8 cellular contexts compared by ENCODE assay signal in genomic region chr7:75762350-75762917, GRCh38. TPM values are rescaled to one million over a fixed set of nuclear protein-coding genes. Genes with fewer than 3 reads are reported as not detected.
A peak's percentile ranks its signal among the peaks of the same experiment; 100 is the strongest.
DNase-seq lines count a peak whose midpoint lies in the region; TF ChIP-seq lines count a peak whose summit lies in the region.

No MANE protein-coding gene starts in this region.

- H3K18ac ChIP-seq in H9 (ENCODE audit: insufficient read length, low read depth, low read length): no peak overlapping the region

- H3K4me3 ChIP-seq in astrocyte of the cerebellum (ENCODE audit: low read depth, low read length) (no peak overlapping the region), hepatocyte (no peak overlapping the region), spleen (no peak overlapping the region)

- H4K91ac ChIP-seq in H9 (ENCODE audit: insufficient read length, low read depth, low read length): no peak overlapping the region

- TF ChIP-seq CTCF in Calu3 (IDR thresholded peaks at IDR 0.05; ENCODE audit: unreplicated experiment): peak; percentile 26
- peak; percentile 83 for TF ChIP-seq CTCF in H9 (conservative IDR thresholded peaks at IDR 0.05)
- peak; percentile 75 for TF ChIP-seq CTCF in astrocyte of the cerebellum (IDR thresholded peaks at IDR 0.05; ENCODE audit: low read depth, low read length, missing control alignments)
- peak; percentile 83 for TF ChIP-seq CTCF in hepatocyte (IDR thresholded peaks at IDR 0.05; ENCODE audit: poor library complexity)
- peak; percentile 53 to 78 (median 72) for TF ChIP-seq CTCF in spleen (IDR thresholded peaks at IDR 0.05 in 8 of 11, conservative IDR thresholded peaks at IDR 0.05 in 3 of 11)

- H3K9me3 ChIP-seq in H9 (ENCODE audit: control insufficient read depth, low read depth, low read length) (no peaks in the 10 kb centered on the region), hepatocyte (ENCODE audit: low read depth) (no peaks in the 10 kb centered on the region), spleen (no peaks in the 10 kb centered on the region)

- H2BK120ac ChIP-seq in H9 (ENCODE audit: low read depth, low read length, poor library complexity, severe bottlenecking): no peak overlapping the region

- H3K4me1 ChIP-seq in H9 (ENCODE audit: insufficient read depth, low read length): no peaks in the 10 kb centered on the region
- H3K4me1 ChIP-seq in hepatocyte (ENCODE audit: insufficient read depth): no peaks in the 10 kb centered on the region
- H3K4me1 ChIP-seq in spleen: peaks cover 0 to 10% (median 5%) of the 10 kb centered on the region in 6 donors

- H3K23ac ChIP-seq in H9 (ENCODE audit: insufficient read length, low read depth, low read length): no peak overlapping the region

- no peaks in the 10 kb centered on the region for H4K20me1 ChIP-seq in H9 (ENCODE audit: control insufficient read depth, insufficient read depth, insufficient read length)
- H4K20me1 ChIP-seq in hepatocyte (ENCODE audit: insufficient read depth, poor library complexity, severe bottlenecking): no peaks in the 10 kb centered on the region

- in situ Hi-C loops in astrocyte of the cerebellum (cut with HindIII; ENCODE audit: low sequenced_read_pairs): no loop called here

- H3K23me2 ChIP-seq in H9 (ENCODE audit: insufficient read length, low read depth, low read length, poor library complexity, severe bottlenecking): no peaks in the 10 kb centered on the region

- no peak overlapping the region for H4K5ac ChIP-seq in H9 (ENCODE audit: insufficient read length, low read depth, low read length)

- H2AFZ ChIP-seq in H9 (ENCODE audit: low read length) (no peak overlapping the region), hepatocyte (no peak overlapping the region)

- no peak overlapping the region for H3K4me2 ChIP-seq in H9 (ENCODE audit: insufficient read depth, insufficient read length, low read length)
- H3K4me2 ChIP-seq in hepatocyte: no peak overlapping the region

- H3K27me3 ChIP-seq in H9 (ENCODE audit: insufficient read depth, low read length) (no peaks in the 10 kb centered on the region), hepatocyte (no peaks in the 10 kb centered on the region), spleen (replicated peaks in 1 of 7) (no peaks in the 10 kb centered on the region)

- H3K4me3 Mint-ChIP-seq in Calu3 (ENCODE audit: low read depth, unreplicated experiment): no peak overlapping the region
- H3K4me3 Mint-ChIP-seq in H9: no peak overlapping the region

- H4K8ac ChIP-seq in H9 (replicated peaks; ENCODE audit: insufficient read length, low read depth, low read length): no peak overlapping the region

- peak; percentile 2 for DNase-seq in Calu3
- no peak for DNase-seq in H9
- peak; percentile 60 for DNase-seq in NCI-H460 (ENCODE audit: extremely low read depth, low read depth)
- no peak for DNase-seq in astrocyte of the cerebellum (ENCODE audit: low read depth)
- DNase-seq in hepatocyte (ENCODE audit: low spot score): peak; percentile 76
- DNase-seq in spleen: no peak
- DNase-seq in activated CD4-positive, CD25-positive, alpha-beta regulatory T cell (lab: John Stamatoyannopoulos, UW): no peak
- no peak for DNase-seq in activated CD4-positive, alpha-beta T cell treated with anti-CD3 and anti-CD28 coated beads for 1 hour

- no peaks in the 10 kb centered on the region for H3K79me2 ChIP-seq in H9 (ENCODE audit: insufficient read depth, low read length)
- no peaks in the 10 kb centered on the region for H3K79me2 ChIP-seq in hepatocyte

- H2AK5ac ChIP-seq in H9 (ENCODE audit: insufficient read length, low read length): no peak overlapping the region

- BruUV-seq in Calu3 (replicated peaks; lab: Mats Ljungman, UMichigan): no TSS peak

- H2BK15ac ChIP-seq in H9 (ENCODE audit: low read depth, low read length): no peak overlapping the region

- H3K9me2 ChIP-seq in hepatocyte (replicated peaks; ENCODE audit: insufficient read depth): no peaks in the 10 kb centered on the region

- H3K27ac ChIP-seq in H9 (ENCODE audit: insufficient read length, low read depth, low read length): no peak overlapping the region
- no peak overlapping the region for H3K27ac ChIP-seq in hepatocyte
- H3K27ac ChIP-seq in spleen: no peak overlapping the region

- H3K4me1 Mint-ChIP-seq in Calu3 (ENCODE audit: low read depth, unreplicated experiment): peaks cover 7% of the 10 kb centered on the region
- peaks cover 2 to 4% of the 10 kb centered on the region in 2 experiments; a peak in 3 of 4 replicates for H3K4me1 Mint-ChIP-seq in H9

- intact Hi-C loops in Calu3 (cut with micrococcal nuclease; ENCODE audit: unreplicated experiment) (no loop called here), spleen (cut with DNase I; ENCODE audit: low total_unique reads) (no loop called here)

- no CpG with 5 or more reads among the region's 2 CpGs for WGBS in H9 (ENCODE audit: extremely low coverage, insufficient read length, low lambda C conversion rate)
- whole genome bisulfite sequencing in hepatocyte (ENCODE audit: low lambda C conversion rate, missing lambda C conversion rate): 2% methylated on average over 2 of the region's 2 CpGs
- 11 to 27% (median 22%) methylated on average over 2 of the region's 2 CpGs for WGBS in spleen, 5 donors

- H3K9me3 Mint-ChIP-seq in Calu3 (ENCODE audit: low read depth, unreplicated experiment): no peaks in the 10 kb centered on the region
- peaks cover 0 to 5% of the 10 kb centered on the region in 2 experiments; a peak in 2 of 5 replicates for H3K9me3 Mint-ChIP-seq in H9

- H2BK12ac ChIP-seq in H9 (ENCODE audit: insufficient read length, low read depth, low read length): no peak overlapping the region

- H3K27ac Mint-ChIP-seq in Calu3 (ENCODE audit: unreplicated experiment) (no peak overlapping the region), H9 (no peak overlapping the region)

- no peak overlapping the region for H3K14ac ChIP-seq in H9 (ENCODE audit: insufficient read depth, low read length)

- CTCF ChIA-PET in Calu3 (lab: Charles Lee): interaction anchor here (0.5 to 1.5 kb wide), 6 partner anchors 23 to 258 kb away, joined by 3 to 4 read pairs (median 3); no protein-coding TSS in a partner anchor

- no peak overlapping the region for H3K9ac ChIP-seq in H9 (ENCODE audit: extremely low read depth, insufficient read length, low read length)

- no peak overlapping the region for H2BK20ac ChIP-seq in H9 (ENCODE audit: low read depth, low read length, poor library complexity, severe bottlenecking)

- no peaks in the 10 kb centered on the region for H3K27me3 Mint-ChIP-seq in Calu3 (ENCODE audit: unreplicated experiment)
- no peaks in the 10 kb centered on the region for H3K27me3 Mint-ChIP-seq in H9 (ENCODE audit: low read depth)

- no peak for TF ChIP-seq POLR2A in spleen (IDR thresholded peaks at IDR 0.05)

- H3K36me3 Mint-ChIP-seq in Calu3 (ENCODE audit: insufficient read depth, unreplicated experiment) (no peaks in the 10 kb centered on the region), H9 (ENCODE audit: insufficient read depth in 1 of 3, low read depth in 3 of 3) (no peaks in the 10 kb centered on the region)

- no peak overlapping the region for H3K4ac ChIP-seq in H9 (ENCODE audit: low read depth, low read length)

- no peak overlapping the region for H3T11ph ChIP-seq in H9 (ENCODE audit: low read length)

- no peaks in the 10 kb centered on the region for H3K79me1 ChIP-seq in H9 (ENCODE audit: insufficient read depth, low read depth, low read length, poor library complexity, severe bottlenecking)

- H3K56ac ChIP-seq in H9 (ENCODE audit: insufficient read length, low read depth, low read length): no peak overlapping the region

- no peak overlapping the region for H2BK5ac ChIP-seq in H9 (ENCODE audit: insufficient read length, low read length)

- no peaks in the 10 kb centered on the region for H3K36me3 ChIP-seq in hepatocyte (replicated peaks; ENCODE audit: insufficient read depth, low read depth)
- no peaks in the 10 kb centered on the region for H3K36me3 ChIP-seq in spleen

RNA-seq across cellular contexts. Expression of gene CCL26, which starts 9.6 kb away (rescaled TPM):
- total RNA-seq in Calu3 (2022) (not detected in 2 replicates), H9 (2021) (8.7 and 9.3 TPM in 2 replicates), hepatocyte (7.5 and 15.3 TPM in 2 replicates), spleen (not detected)
- total RNA-seq in NCI-H460 (2014; rRNA removed; shearing (Covaris generic)): 0.27 TPM in 1 of 2 replicates, not detected in the other
- not detected in 2 replicates for polyA plus RNA-seq in NCI-H460 (2014; cell fraction: nucleus; rRNA removed)
- polyA plus RNA-seq in hepatocyte (7.3 and 8.7 TPM in 2 replicates), spleen (under 1 TPM in 2 of 3 donors, not detected in 1; 0.35 to 0.41 TPM)

RNA-seq across cellular contexts. Expression of gene HIP1, which starts 23.7 kb away (rescaled TPM):
- total RNA-seq in Calu3 (2022) (8.3 and 10.7 TPM in 2 replicates), H9 (2021) (82.7 and 87.5 TPM in 2 replicates), hepatocyte (9.3 and 14.5 TPM in 2 replicates), spleen (10 to 100 TPM; 32.0 to 52.6 (median 43.0) TPM)
- 8.1 and 8.8 TPM in 2 replicates for total RNA-seq in NCI-H460 (2014; rRNA removed; shearing (Covaris generic))
- 6.6 and 6.9 TPM in 2 replicates for polyA plus RNA-seq in NCI-H460 (2014; cell fraction: nucleus; rRNA removed)
- polyA plus RNA-seq in hepatocyte (7.4 and 8.3 TPM in 2 replicates), spleen (1 to 10 TPM; 3.4 to 6.4 (median 3.6) TPM)

RNA-seq across cellular contexts. Expression of gene CCL24, which starts 51.2 kb away (rescaled TPM):
- total RNA-seq in Calu3 (2022): 0.68 TPM in 1 of 2 replicates, not detected in the other
- not detected in 2 replicates for total RNA-seq in H9 (2021)
- not detected in 2 replicates for total RNA-seq in NCI-H460 (2014; rRNA removed; shearing (Covaris generic))
- polyA plus RNA-seq in NCI-H460 (2014; cell fraction: nucleus; rRNA removed): not detected in 2 replicates
- not detected in 2 replicates for total RNA-seq in hepatocyte
- polyA plus RNA-seq in hepatocyte: not detected in 2 replicates
- total RNA-seq in spleen: 100 to 1,000 TPM in 4 of 7 donors, 10 to 100 TPM in 3; 39.5 to 321 (median 198) TPM
- polyA plus RNA-seq in spleen: 10 to 100 TPM in 1 of 3 donors, 1 to 10 TPM in 2; 3.8 to 11.1 (median 6.8) TPM

Comparison
In these comparisons a context has a peak if more than half of its experiments do, and no peak if none do; other contexts are left out.
1. DNase-seq: peak in Calu3 (single experiment), NCI-H460 (single experiment) and hepatocyte (single experiment); none in H9 (single experiment), astrocyte of the cerebellum (single experiment), spleen (single experiment), activated CD4-positive, CD25-positive, alpha-beta regulatory T cell (0 of 4) and activated CD4-positive, alpha-beta T cell treated with anti-CD3 and anti-CD28 coated beads for 1 hour (single experiment).
2. CTCF ChIP-seq: peak in every context shown above with its lines; median percentile 83 in H9; 83 in hepatocyte; 75 in astrocyte of the cerebellum; 72 in spleen; 26 in Calu3.
3. RNA of gene CCL24, which starts 51.2 kb away (total RNA-seq): 39.5 to 321 TPM in spleen; 0.68 TPM in Calu3, not detected in H9, not detected in NCI-H460 and not detected in hepatocyte; every median in the first group is over 10 times any median in the second.